25 cellular contexts compared by ENCODE assay signal in the genomic region with DNA sequence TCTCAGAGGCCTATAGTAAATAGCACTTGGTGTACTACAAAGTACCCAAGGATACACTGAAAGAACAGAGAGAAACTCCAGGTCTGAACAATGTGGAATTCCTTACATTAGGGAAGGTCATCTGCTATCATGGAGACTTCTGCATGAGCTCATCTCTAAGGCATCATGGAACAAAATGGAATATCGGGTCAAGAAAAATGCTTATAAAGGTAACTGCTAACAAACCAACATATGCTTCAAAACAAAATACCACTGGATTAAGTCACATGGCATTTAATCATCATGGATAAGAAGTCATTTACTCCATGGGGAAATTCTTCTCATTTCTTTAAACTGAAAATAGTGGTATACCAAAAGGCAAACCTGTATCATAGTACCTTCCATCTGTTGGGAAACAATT. TPM values are rescaled to one million over a fixed set of nuclear protein-coding genes. Genes with fewer than 3 reads are reported as not detected.
A peak's percentile ranks its signal among the peaks of the same experiment; 100 is the strongest.
DNase-seq lines count a peak whose midpoint lies in the region; ATAC-seq and TF ChIP-seq lines count a peak whose summit lies in the region.
"Had no signal": no experiment of that assay in that cellular context is flagged by ENCODE, and none has a peak within 500 bp of the region (broad histone marks: within the 10 kb centered on the region; RNA-seq: fewer than 3 reads in every experiment).

No MANE protein-coding gene starts in this region.

- H3K4me3 ChIP-seq in SK-N-SH (ENCODE audit: low read depth in 2 of 2, low read length in 1 of 2): no peak overlapping the region
- H3K4me3 ChIP-seq in fibroblast of villous mesenchyme (ENCODE audit: low read depth, low read length): no peak overlapping the region
- no peak overlapping the region for H3K4me3 ChIP-seq in subcutaneous abdominal adipose tissue (ENCODE audit: low read depth in 1 of 5, low read length in 5 of 5)
- H3K4me3 ChIP-seq: body of pancreas, esophagus muscularis mucosa, prostate gland, tibial nerve had no signal

- POLR2A ChIA-PET in SK-N-SH (lab: Yijun Ruan, JAX): no interaction called here

- CTCF ChIA-PET in SK-N-SH (lab: Yijun Ruan, JAX): interaction anchor here (0.8 to 2.4 kb wide), 5 partner anchors 33 to 744 kb away, joined by 3 to 15 read pairs (median 3); partner anchors contain the start of gene ZC3H7A

- peaks cover 16 to 52% of the 10 kb centered on the region in 2 experiments for H3K36me3 ChIP-seq in SK-N-SH (replicated peaks in 1 of 2; ENCODE audit: control insufficient read depth in 1 of 2, insufficient read depth in 2 of 2, low read length in 1 of 2)
- H3K36me3 ChIP-seq in subcutaneous abdominal adipose tissue (ENCODE audit: control insufficient read depth in 5 of 5, insufficient read depth in 5 of 5, low read length in 5 of 5): peaks cover 6 to 28% (median 13%) of the 10 kb centered on the region in 5 donors
- H3K36me3 ChIP-seq: prostate gland had no signal

- TF ChIP-seq EP300 in SK-N-SH (IDR thresholded peaks at IDR 0.05; ENCODE audit: borderline replicate concordance in 1 of 2, low read depth in 1 of 2, low read length in 1 of 2): no peak

- peak overlapping the region; percentile 34; the same call in 1 of the 2 replicates for H3K4me2 ChIP-seq in SK-N-SH

- peaks cover 7% of the 10 kb centered on the region; the same call in 1 of the 2 replicates for H4K20me1 ChIP-seq in SK-N-SH (ENCODE audit: insufficient read depth)

- H3K27me3 ChIP-seq in SK-N-SH (ENCODE audit: insufficient read depth): no peaks in the 10 kb centered on the region
- no peaks in the 10 kb centered on the region for H3K27me3 ChIP-seq in subcutaneous abdominal adipose tissue (ENCODE audit: control insufficient read depth in 5 of 5, insufficient read depth in 4 of 5, low read length in 5 of 5)
- H3K27me3 ChIP-seq: body of pancreas, esophagus muscularis mucosa, tibial nerve had no signal

- no peaks in the 10 kb centered on the region for H3K9me2 ChIP-seq in SK-N-SH

- H3K27ac ChIP-seq in SK-N-SH (ENCODE audit: low read depth in 2 of 2, low read length in 1 of 2) (peak overlapping the region in 1 of 2 experiments; percentile 57; a peak in 2 of 4 replicates), subcutaneous abdominal adipose tissue (ENCODE audit: low read depth, low read length) (peak overlapping the region; percentile 13)
- H3K27ac ChIP-seq: 22Rv1, esophagus muscularis mucosa, prostate gland, tibial nerve had no signal

- H3F3A ChIP-seq in SK-N-SH (replicated peaks; ENCODE audit: insufficient read depth): peaks cover 10% of the 10 kb centered on the region

- H3K9ac ChIP-seq in SK-N-SH: no peak overlapping the region
- H3K9ac ChIP-seq in subcutaneous abdominal adipose tissue (ENCODE audit: low read length in 5 of 5): no peak overlapping the region

- H2AFZ ChIP-seq in SK-N-SH (ENCODE audit: low read depth): no peak overlapping the region

- TF ChIP-seq RAD21 in SK-N-SH (IDR thresholded peaks at IDR 0.05; ENCODE audit: low read length): no peak

- no peak; the same call in 2 of the 3 replicates for ATAC-seq in SK-N-SH treated with all-trans-retinoic acid at 6 μM for 48 hours
- ATAC-seq: activated naive CD4-positive, alpha-beta T cell treated with anti-CD3 and anti-CD28 coated beads, Interleukin-2, amount 50 U/mL, for 72 hours; body of pancreas; effector memory CD8-positive, alpha-beta T cell; left lobe of liver; stimulated activated naive CD8-positive, alpha-beta T cell treated with anti-CD3 and anti-CD28 coated beads, Interleukin-15, Interleukin-2, amounts not matched to agents 100 U/mL and 50 U/mL, for 24 hours had no signal

- peaks cover 54% of the 10 kb centered on the region for H3K79me2 ChIP-seq in SK-N-SH (ENCODE audit: insufficient read depth)

- H3K9me3 ChIP-seq in SK-N-SH (no peaks in the 10 kb centered on the region), subcutaneous abdominal adipose tissue (ENCODE audit: control insufficient read depth in 5 of 5, low read length in 5 of 5) (no peaks in the 10 kb centered on the region)
- H3K9me3 ChIP-seq: body of pancreas, esophagus muscularis mucosa, prostate gland, tibial nerve had no signal

- WGBS in SK-N-SH (ENCODE audit: low lambda C conversion rate): 76% methylated on average over 1 of the region's 1 CpG

- H3K4me1 ChIP-seq in SK-N-SH (ENCODE audit: control insufficient read depth in 1 of 2, insufficient read depth in 2 of 2, low read depth in 1 of 2, low read length in 1 of 2) (peaks cover 6% of the 10 kb centered on the region in 2 experiments; a peak in 2 of 4 replicates), subcutaneous abdominal adipose tissue (ENCODE audit: control insufficient read depth in 5 of 5, insufficient read depth in 5 of 5, low read length in 5 of 5) (peaks cover 0 to 31% (median 13%) of the 10 kb centered on the region in 5 donors)

- TF ChIP-seq CTCF in SK-N-SH (IDR thresholded peaks at IDR 0.05) (no peak), fibroblast of villous mesenchyme (IDR thresholded peaks at IDR 0.05; ENCODE audit: insufficient read depth, low read depth, low read length) (no peak)

- DNase-seq in SK-N-SH: no peak
- peak; percentile 68 for DNase-seq in amniotic epithelial cell (ENCODE audit: low read depth)
- DNase-seq in fibroblast of villous mesenchyme (ENCODE audit: low read depth): peak; percentile 14
- DNase-seq in iPS-NIHi11 (ENCODE audit: low spot score): no peak
- DNase-seq in NCI-H1048 (lab: John Stamatoyannopoulos, UW): no peak
- no peak for DNase-seq in NCI-H1930 (lab: John Stamatoyannopoulos, UW)
- DNase-seq: activated CD4-positive, alpha-beta T cell treated with anti-CD3 and anti-CD28 coated beads, Interleukin-2, amount 10 ng/mL, durations not matched to agents 24 days and 14 days; body of pancreas; CD8-positive, alpha-beta memory T cell; effector memory CD8-positive, alpha-beta T cell; Kasumi-1; NCI-H1092; NCI-H2081 treated with DMSO at 0.1 percent for 48 hours; NCI-H446 treated with DMSO at 0.1 percent for 48 hours; stimulated activated CD4-positive, alpha-beta T cell treated with anti-CD3 and anti-CD28 coated beads, Interleukin-4, amount 100 ng/mL, for 4 hours; stimulated activated naive CD8-positive, alpha-beta T cell treated with anti-CD3 and anti-CD28 coated beads, Interleukin-15, Interleukin-2, amounts not matched to agents 100 U/mL and 50 U/mL, for 24 hours; T-helper 2 cell had no signal

TF ChIP-seq in SK-N-SH, 30 proteins besides CTCF, POLR2A, EP300 and RAD21 (continues in another document):
- no peak for TF ChIP-seq FOSL2 (IDR thresholded peaks at IDR 0.05; ENCODE audit: borderline replicate concordance, low read depth)
- no peak for TF ChIP-seq IRF3 (IDR thresholded peaks at IDR 0.05; ENCODE audit: low read depth, low read length)
- TF ChIP-seq TEAD4 (IDR thresholded peaks at IDR 0.05; ENCODE audit: borderline replicate concordance, insufficient read depth): no peak
- no peak for TF ChIP-seq NRF1 (IDR thresholded peaks at IDR 0.05; ENCODE audit: low read depth, low read length)
- no peak for TF ChIP-seq MXI1 (IDR thresholded peaks at IDR 0.05; ENCODE audit: low read depth, low read length)
- no peak for TF ChIP-seq GATA2 (CRISPR knock-in tag; IDR thresholded peaks at IDR 0.05)
- no peak for TF ChIP-seq RXRA (IDR thresholded peaks at IDR 0.05; ENCODE audit: borderline replicate concordance, low read depth)
- no peak for TF ChIP-seq SIN3A (IDR thresholded peaks at IDR 0.05; ENCODE audit: borderline replicate concordance, low read depth, low read length)
- no peak for TF ChIP-seq CHD2 (IDR thresholded peaks at IDR 0.05; ENCODE audit: low read length, partially characterized antibody)

TF ChIP-seq in SK-N-SH treated with all-trans-retinoic acid at 6 μM for 48 hours, 23 proteins besides CTCF, POLR2A, EP300 and RAD21 (continues in another document):
- TF ChIP-seq TCF4 (CRISPR knock-in tag; IDR thresholded peaks at IDR 0.05; ENCODE audit: borderline replicate concordance): no peak
- no peak for TF ChIP-seq CSDC2 (CRISPR knock-in tag; IDR thresholded peaks at IDR 0.05)
- TF ChIP-seq CSRNP3 (CRISPR knock-in tag; IDR thresholded peaks at IDR 0.05): no peak
- no peak for TF ChIP-seq ZFP30 (CRISPR knock-in tag; IDR thresholded peaks at IDR 0.05)
- TF ChIP-seq ESRRG (CRISPR knock-in tag; IDR thresholded peaks at IDR 0.05): no peak
- TF ChIP-seq ARNTL (CRISPR knock-in tag; IDR thresholded peaks at IDR 0.05; ENCODE audit: borderline replicate concordance, low read depth): no peak
- TF ChIP-seq ZFP3 (CRISPR knock-in tag; IDR thresholded peaks at IDR 0.05): no peak
- TF ChIP-seq ZC3H10 (CRISPR knock-in tag; IDR thresholded peaks at IDR 0.05): no peak
- TF ChIP-seq CREB5 (CRISPR knock-in tag; IDR thresholded peaks at IDR 0.05; ENCODE audit: low read depth): no peak
- no peak for TF ChIP-seq GLIS3 (CRISPR knock-in tag; IDR thresholded peaks at IDR 0.05)
- TF ChIP-seq ZNF8 (CRISPR knock-in tag; IDR thresholded peaks at IDR 0.05): no peak

RNA-seq across cellular contexts. Expression of gene TXNDC11, which starts 34.2 kb away (rescaled TPM):
- polyA plus RNA-seq in SK-N-SH (2012; rRNA removed): 37.0 and 39.6 TPM in 2 replicates
- polyA plus RNA-seq in SK-N-SH (2012; cell fraction: cytosol; rRNA removed): 27.5 and 32.6 TPM in 2 replicates
- polyA plus RNA-seq in SK-N-SH (2012; cell fraction: nucleus; rRNA removed): 39.7 and 55.5 TPM in 2 replicates
- 27.1 and 30.2 TPM in 2 replicates for total RNA-seq in fibroblast of villous mesenchyme

RNA-seq across cellular contexts. Expression of gene SNN, which starts 40.2 kb away (rescaled TPM):
- 15.4 and 15.8 TPM in 2 replicates for polyA plus RNA-seq in SK-N-SH (2012; rRNA removed)
- polyA plus RNA-seq in SK-N-SH (2012; cell fraction: cytosol; rRNA removed): 12.8 and 15.4 TPM in 2 replicates
- 7.2 and 10.5 TPM in 2 replicates for polyA plus RNA-seq in SK-N-SH (2012; cell fraction: nucleus; rRNA removed)
- 10.0 and 13.0 TPM in 2 replicates for total RNA-seq in fibroblast of villous mesenchyme

Comparison
In these comparisons a context has a peak if more than half of its experiments do, and no peak if none do; other contexts are left out.
1. DNase-seq: peak in amniotic epithelial cell (single experiment) and fibroblast of villous mesenchyme (single experiment); none in SK-N-SH (single experiment), iPS-NIHi11 (single experiment), NCI-H1048 (single experiment) and NCI-H1930 (0 of 2).